In the genomic region with DNA sequence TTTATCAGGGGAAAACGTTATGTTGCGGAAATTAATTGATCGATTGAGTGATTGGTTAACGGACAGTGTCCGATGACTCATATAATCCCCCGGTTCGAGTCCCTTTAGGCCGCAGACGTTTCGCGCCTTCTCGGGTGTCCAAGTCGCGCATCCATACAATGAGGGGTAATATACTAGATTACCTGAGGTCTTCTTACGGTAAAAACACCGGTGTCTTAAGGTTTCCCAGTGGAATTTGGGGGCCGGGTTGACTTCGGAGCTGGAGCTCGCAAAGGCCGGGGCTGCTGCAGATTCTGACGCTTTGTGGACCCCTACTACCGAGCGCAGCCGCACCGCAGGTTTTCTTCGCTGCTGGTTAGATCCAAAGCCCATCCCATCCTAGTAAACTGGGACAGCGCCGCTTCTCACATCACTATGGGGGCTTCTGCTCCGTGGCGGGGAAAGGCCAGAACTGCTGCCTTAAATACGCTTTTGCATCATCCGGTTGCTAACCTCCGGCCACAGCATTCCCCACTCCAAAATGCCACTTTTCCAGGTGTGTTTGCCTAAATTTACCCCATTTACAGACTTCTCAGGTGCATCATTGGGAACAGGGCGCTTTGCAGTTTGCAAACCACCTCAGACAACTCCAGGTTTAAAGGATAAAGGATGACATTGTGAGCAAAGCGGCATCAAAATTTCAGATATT, we compare ENCODE assay signal across 8 cellular contexts. TPM values are rescaled to one million over a fixed set of nuclear protein-coding genes. Genes with fewer than 3 reads are reported as not detected.
A peak's percentile ranks its signal among the peaks of the same experiment; 100 is the strongest.
DNase-seq lines count a peak whose midpoint lies in the region; ATAC-seq and TF ChIP-seq lines count a peak whose summit lies in the region.

No MANE protein-coding gene starts in this region.

- H3K9ac ChIP-seq in SK-N-MC (ENCODE audit: insufficient read length) (peak overlapping the region; percentile 55), mammary epithelial cell (ENCODE audit: insufficient read depth, low read length) (peak overlapping the region; percentile 38)

- H3K4me1 ChIP-seq in mammary epithelial cell (ENCODE audit: insufficient read depth, low read length) = peaks cover 17% of the 10 kb centered on the region

- BruUV-seq in mammary epithelial cell (replicated peaks; lab: Mats Ljungman, UMichigan) = no TSS peak

- intact Hi-C loops in mammary epithelial cell (cut with micrococcal nuclease) = loop anchor here (1.0 to 2.0 kb wide), 2 partner anchors 11 to 20 kb away; no protein-coding TSS in a partner anchor
- intact Hi-C loops in left colon (cut with DNase I, micrococcal nuclease) = no loop called here

- peak overlapping the region; percentile 71 for H3K4me2 ChIP-seq in mammary epithelial cell (ENCODE audit: insufficient read depth, low read depth, low read length)

- ATAC-seq in left colon (no peak), HG02759 (IDR thresholded peaks at IDR 0.05; ENCODE audit: unreplicated experiment) (no peak)

- peak overlapping the region; percentile 89 for H3K27ac ChIP-seq in KOPT-K1 (ENCODE audit: low read depth, low read length, poor library complexity, severe bottlenecking)
- H3K27ac ChIP-seq in SK-N-MC = no peak overlapping the region
- H3K27ac ChIP-seq in mammary epithelial cell (ENCODE audit: insufficient read depth, low read depth, low read length) = peak overlapping the region; percentile 31

- no peaks in the 10 kb centered on the region for H3K27me3 ChIP-seq in mammary epithelial cell (ENCODE audit: insufficient read depth, low read length)

- CTCF ChIA-PET in mammary epithelial cell (lab: Charles Lee; ENCODE audit: low non-redundant PET) = no interaction called here

- no peaks in the 10 kb centered on the region for H4K20me1 ChIP-seq in mammary epithelial cell (ENCODE audit: insufficient read depth, low read length)

- H3K79me2 ChIP-seq in mammary epithelial cell (ENCODE audit: insufficient read depth, low read length) = peaks cover 41% of the 10 kb centered on the region

- peaks cover 4% of the 10 kb centered on the region for H3K27me3 Mint-ChIP-seq in stimulated activated naive CD8-positive, alpha-beta T cell treated with anti-CD3 and anti-CD28 coated beads, Interleukin-15, Interleukin-2, amounts not matched to agents 100 ng/mL and 50 ng/mL, for 24 hours

- peak overlapping the region; percentile 87 for H3K4me3 ChIP-seq in SK-N-MC
- peak overlapping the region; percentile 46 to 64 (median 60) for H3K4me3 ChIP-seq in mammary epithelial cell (replicated peaks in 1 of 3; ENCODE audit: insufficient read depth in 1 of 3, low read depth in 2 of 3, low read length in 3 of 3)

- H3K9me3 Mint-ChIP-seq in stimulated activated naive CD8-positive, alpha-beta T cell treated with anti-CD3 and anti-CD28 coated beads, Interleukin-15, Interleukin-2, amounts not matched to agents 100 ng/mL and 50 ng/mL, for 24 hours = no peaks in the 10 kb centered on the region

- H3K36me3 Mint-ChIP-seq in stimulated activated naive CD8-positive, alpha-beta T cell treated with anti-CD3 and anti-CD28 coated beads, Interleukin-15, Interleukin-2, amounts not matched to agents 100 ng/mL and 50 ng/mL, for 24 hours (ENCODE audit: low read depth) = peaks cover 42% of the 10 kb centered on the region

- in situ Hi-C loops in mammary epithelial cell (cut with MboI; ENCODE audit: low sequenced_read_pairs in 2 of 2) = no loop called here

- peak; percentile 14 for DNase-seq in NCI-H510A treated with DMSO at 0.1 percent for 48 hours (lab: John Stamatoyannopoulos, UW)
- DNase-seq in NCI-H510A (lab: John Stamatoyannopoulos, UW) = no peak
- no peak for DNase-seq in SK-N-MC (ENCODE audit: low read depth, low spot score)
- DNase-seq in mammary epithelial cell = no peak
- DNase-seq in left colon = peak; percentile 40 to 47

- peaks cover 24% of the 10 kb centered on the region for H3K36me3 ChIP-seq in KOPT-K1 (ENCODE audit: insufficient read depth, low read length)
- H3K36me3 ChIP-seq in SK-N-MC (ENCODE audit: insufficient read depth, low read length) = peaks cover 2% of the 10 kb centered on the region; the same call in 1 of the 2 replicates
- H3K36me3 ChIP-seq in mammary epithelial cell (ENCODE audit: insufficient read depth, low read length) = no peaks in the 10 kb centered on the region

- WGBS in mammary epithelial cell (ENCODE audit: low coverage, missing lambda C conversion rate) = 2% methylated on average over 31 of the region's 35 CpGs

- peak overlapping the region; percentile 94 for H3K4me3 Mint-ChIP-seq in stimulated activated naive CD8-positive, alpha-beta T cell treated with anti-CD3 and anti-CD28 coated beads, Interleukin-15, Interleukin-2, amounts not matched to agents 100 ng/mL and 50 ng/mL, for 24 hours

- TF ChIP-seq CTCF in mammary epithelial cell (conservative IDR thresholded peaks at IDR 0.05 in 1 of 2, IDR thresholded peaks at IDR 0.05 in 1 of 2; ENCODE audit: extremely low read depth in 1 of 2, insufficient read depth in 1 of 2, low read depth in 1 of 2, low read length in 2 of 2) = no peak

- H3K9me3 ChIP-seq in KOPT-K1 (ENCODE audit: insufficient read depth, low read length, poor library complexity, severe bottlenecking) (no peaks in the 10 kb centered on the region), SK-N-MC (ENCODE audit: low read depth, low read length) (no peaks in the 10 kb centered on the region), mammary epithelial cell (replicated peaks; ENCODE audit: insufficient read depth, low read length) (no peaks in the 10 kb centered on the region)

- H2AFZ ChIP-seq in mammary epithelial cell (ENCODE audit: low read depth, low read length) = peak overlapping the region; percentile 92

- H3K4me1 Mint-ChIP-seq in stimulated activated naive CD8-positive, alpha-beta T cell treated with anti-CD3 and anti-CD28 coated beads, Interleukin-15, Interleukin-2, amounts not matched to agents 100 ng/mL and 50 ng/mL, for 24 hours (ENCODE audit: low read depth) = peaks cover 47% of the 10 kb centered on the region

- H3K27ac Mint-ChIP-seq in stimulated activated naive CD8-positive, alpha-beta T cell treated with anti-CD3 and anti-CD28 coated beads, Interleukin-15, Interleukin-2, amounts not matched to agents 100 ng/mL and 50 ng/mL, for 24 hours = peak overlapping the region; percentile 99

- dilution Hi-C loops in mammary epithelial cell (cut with HindIII; ENCODE audit: low sequenced_read_pairs) = no loop called here

RNA-seq across cellular contexts. Expression of a gene that starts 0.9 kb away (rescaled TPM):
- 10 to 100 TPM; 27.8 to 39.3 TPM for total RNA-seq in mammary epithelial cell
- polyA plus RNA-seq in mammary epithelial cell = 11.5 TPM
- 50.4 TPM for polyA minus RNA-seq in mammary epithelial cell
- total RNA-seq in left colon = 10 to 100 TPM; 53.1 to 53.9 TPM

Comparison
In these comparisons a context has a peak if more than half of its experiments do, and no peak if none do; other contexts are left out.
1. DNase-seq: peak in NCI-H510A treated with DMSO at 0.1 percent for 48 hours (single experiment) and left colon (2 of 2); none in NCI-H510A (single experiment), SK-N-MC (single experiment) and mammary epithelial cell (single experiment).